7 cellular contexts compared by ENCODE assay signal in the genomic region with DNA sequence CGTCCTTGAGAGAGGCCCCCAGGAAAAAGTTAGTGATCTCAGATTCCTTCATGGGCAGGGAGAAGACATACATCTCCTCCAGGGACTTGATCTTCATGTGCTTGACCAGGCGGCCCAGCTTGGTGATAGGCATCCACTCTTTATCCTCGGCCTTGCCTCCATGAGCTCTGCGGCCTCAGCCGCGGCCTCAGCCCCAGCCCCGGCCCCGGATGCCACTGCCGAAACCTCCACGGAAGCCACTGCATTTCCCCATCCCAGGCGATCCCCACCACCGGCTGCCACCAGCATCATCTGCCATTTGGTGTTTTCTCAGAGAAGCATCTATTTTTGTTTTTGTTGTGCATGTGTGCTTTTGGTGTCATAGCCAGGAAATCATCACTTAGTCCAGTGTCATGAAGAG.
"Had no signal": no experiment of that assay in that cellular context is flagged by ENCODE, and none has a peak within 500 bp of the region (broad histone marks: within the 10 kb centered on the region; RNA-seq: fewer than 3 reads in every experiment).

No MANE protein-coding gene starts in this region.

- H3K27ac ChIP-seq: GM23248 had no signal

- H2AFZ ChIP-seq: GM23248 had no signal

- FAIRE-seq: HTR-8/SVneo had no signal

- H3K36me3 Mint-ChIP-seq: IgD-negative memory B cell had no signal

- H3K4me3 ChIP-seq: GM23248 had no signal

- H3K9me3 Mint-ChIP-seq: IgD-negative memory B cell had no signal

- H3K9ac ChIP-seq: GM23248 had no signal

- H3K27me3 Mint-ChIP-seq: IgD-negative memory B cell had no signal

- H3K4me3 Mint-ChIP-seq: IgD-negative memory B cell had no signal

- DNase-seq: GM23248, GOT3, H7, HCEC 1CT, KG1 had no signal
